1 cellular context compared by ENCODE assay signal in the genomic region with DNA sequence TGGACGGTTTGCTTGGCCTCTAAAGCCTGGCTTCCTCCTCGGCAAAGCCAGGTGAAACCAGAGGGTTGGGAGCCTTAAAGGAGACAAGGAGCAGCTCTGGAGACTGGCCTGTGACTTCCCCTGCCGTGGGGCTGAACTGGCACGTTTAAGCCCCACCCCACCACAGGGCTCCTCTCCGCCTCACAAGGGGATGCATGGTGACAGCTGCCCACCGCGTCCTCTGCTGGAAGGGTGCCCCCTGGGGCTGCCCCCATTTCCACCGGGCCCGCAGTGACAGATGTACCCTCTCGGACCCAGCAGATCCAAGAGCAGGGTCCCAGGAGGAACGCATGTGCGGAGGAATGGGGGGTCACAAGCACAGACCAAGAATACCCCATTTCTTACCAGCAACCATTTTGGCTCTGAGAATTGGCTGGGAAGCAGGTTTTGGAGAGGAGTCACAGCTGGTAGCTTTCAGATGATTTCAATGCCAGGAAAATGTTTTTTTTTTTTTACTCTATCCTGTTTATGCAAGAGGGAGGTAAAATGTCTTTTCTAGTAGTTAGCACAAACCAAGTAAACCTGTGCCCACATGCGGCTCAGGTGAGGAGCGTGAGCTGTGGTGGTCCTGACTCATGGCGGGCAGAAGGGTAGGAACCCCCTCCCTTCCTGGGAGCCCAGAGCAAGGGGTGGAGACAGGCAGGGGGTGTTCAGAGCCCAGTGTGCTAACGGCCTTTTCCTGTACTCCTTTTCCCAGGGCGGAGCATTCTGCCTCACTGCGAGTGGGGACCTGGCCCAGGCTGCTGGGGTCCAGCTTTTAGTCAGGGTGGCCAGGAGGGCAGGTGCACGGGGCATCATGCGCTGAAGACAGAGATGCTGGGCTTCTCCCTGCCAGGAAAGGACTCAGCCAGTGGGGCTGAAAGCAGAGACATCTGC.
TF ChIP-seq lines count a peak whose summit lies in the region.

No MANE protein-coding gene starts in this region.

TF ChIP-seq in SK-N-SH treated with all-trans-retinoic acid at 6 μM for 48 hours, 23 proteins besides CTCF, POLR2A, EP300 and RAD21 (continued from another document):
- TF ChIP-seq, protein P1, sequence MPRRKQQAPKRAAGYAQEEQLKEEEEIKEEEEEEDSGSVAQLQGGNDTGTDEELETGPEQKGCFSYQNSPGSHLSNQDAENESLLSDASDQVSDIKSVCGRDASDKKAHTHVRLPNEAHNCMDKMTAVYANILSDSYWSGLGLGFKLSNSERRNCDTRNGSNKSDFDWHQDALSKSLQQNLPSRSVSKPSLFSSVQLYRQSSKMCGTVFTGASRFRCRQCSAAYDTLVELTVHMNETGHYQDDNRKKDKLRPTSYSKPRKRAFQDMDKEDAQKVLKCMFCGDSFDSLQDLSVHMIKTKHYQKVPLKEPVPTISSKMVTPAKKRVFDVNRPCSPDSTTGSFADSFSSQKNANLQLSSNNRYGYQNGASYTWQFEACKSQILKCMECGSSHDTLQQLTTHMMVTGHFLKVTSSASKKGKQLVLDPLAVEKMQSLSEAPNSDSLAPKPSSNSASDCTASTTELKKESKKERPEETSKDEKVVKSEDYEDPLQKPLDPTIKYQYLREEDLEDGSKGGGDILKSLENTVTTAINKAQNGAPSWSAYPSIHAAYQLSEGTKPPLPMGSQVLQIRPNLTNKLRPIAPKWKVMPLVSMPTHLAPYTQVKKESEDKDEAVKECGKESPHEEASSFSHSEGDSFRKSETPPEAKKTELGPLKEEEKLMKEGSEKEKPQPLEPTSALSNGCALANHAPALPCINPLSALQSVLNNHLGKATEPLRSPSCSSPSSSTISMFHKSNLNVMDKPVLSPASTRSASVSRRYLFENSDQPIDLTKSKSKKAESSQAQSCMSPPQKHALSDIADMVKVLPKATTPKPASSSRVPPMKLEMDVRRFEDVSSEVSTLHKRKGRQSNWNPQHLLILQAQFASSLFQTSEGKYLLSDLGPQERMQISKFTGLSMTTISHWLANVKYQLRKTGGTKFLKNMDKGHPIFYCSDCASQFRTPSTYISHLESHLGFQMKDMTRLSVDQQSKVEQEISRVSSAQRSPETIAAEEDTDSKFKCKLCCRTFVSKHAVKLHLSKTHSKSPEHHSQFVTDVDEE (CRISPR knock-in tag; IDR thresholded peaks at IDR 0.05): no peak
- TF ChIP-seq ZNF70 (CRISPR knock-in tag; IDR thresholded peaks at IDR 0.05): no peak
- no peak for TF ChIP-seq RARB (CRISPR knock-in tag; IDR thresholded peaks at IDR 0.05)
- TF ChIP-seq TOX (CRISPR knock-in tag; IDR thresholded peaks at IDR 0.05; ENCODE audit: borderline replicate concordance): no peak
- no peak for TF ChIP-seq ZC3H10 (CRISPR knock-in tag; IDR thresholded peaks at IDR 0.05)
- TF ChIP-seq ZFP3 (CRISPR knock-in tag; IDR thresholded peaks at IDR 0.05): no peak
- no peak for TF ChIP-seq ZFP30 (CRISPR knock-in tag; IDR thresholded peaks at IDR 0.05)
- TF ChIP-seq CSDC2 (CRISPR knock-in tag; IDR thresholded peaks at IDR 0.05): no peak
